ENCODE assay signal across 16 cellular contexts in genomic region chr18:59268127-59268721, GRCh38. TPM values are rescaled to one million over a fixed set of nuclear protein-coding genes. Genes with fewer than 3 reads are reported as not detected.
DNase-seq lines count a peak whose midpoint lies in the region; ATAC-seq, FAIRE-seq and TF ChIP-seq lines count a peak whose summit lies in the region.
"Had no signal": no experiment of that assay in that cellular context is flagged by ENCODE, and none has a peak within 500 bp of the region (broad histone marks: within the 10 kb centered on the region; RNA-seq: fewer than 3 reads in every experiment).

No MANE protein-coding gene starts in this region.

- no peak overlapping the region for H3K27ac Mint-ChIP-seq in activated T-helper 17 cell treated with anti-CD3 and anti-CD28 coated beads, Interleukin-2, amount 50 U/mL, for 72 hours
- H3K27ac Mint-ChIP-seq in mesothelial cell of epicardium (no peak overlapping the region), chondrocyte (ENCODE audit: unreplicated experiment) (no peak overlapping the region)
- H3K27ac Mint-ChIP-seq: dendritic cell treated with granulocyte-macrophage colony-stimulating factor and Interleukin-4, amounts not matched to agents 40 ng/mL and 50 ng/mL, for 4 days had no signal

- H3K4me3 ChIP-seq in HepG2 (replicated peaks in 1 of 3; ENCODE audit: insufficient read depth in 1 of 3, low read depth in 2 of 3, low read length in 3 of 3), result peak overlapping the region in 1 of 3 experiments; percentile 70; a peak in 1 of 6 replicates
- H3K4me3 ChIP-seq in right lobe of liver, result no peak overlapping the region
- H3K4me3 ChIP-seq in testis, result peak overlapping the region in 1 of 2 donors; percentile 14
- H3K4me3 ChIP-seq: prostate gland had no signal

- H3K36me3 ChIP-seq in HepG2 (replicated peaks in 1 of 2; ENCODE audit: control insufficient read depth in 1 of 2, insufficient read depth in 2 of 2, low read length in 2 of 2) (no peaks in the 10 kb centered on the region), right lobe of liver (no peaks in the 10 kb centered on the region), testis (ENCODE audit: low read depth, missing control alignments) (no peaks in the 10 kb centered on the region)
- H3K36me3 ChIP-seq: prostate gland had no signal

- H3K27ac ChIP-seq in HepG2 (ENCODE audit: extremely low read length, insufficient read depth, low read length) (no peak overlapping the region), right lobe of liver (no peak overlapping the region), testis (no peak overlapping the region)
- H3K27ac ChIP-seq: prostate gland, VCaP had no signal

- ATAC-seq in HepG2, result no peak
- no peak for ATAC-seq in right lobe of liver
- no peak for ATAC-seq in activated T-helper 17 cell treated with anti-CD3 and anti-CD28 coated beads, Interleukin-2, amount 50 U/mL, for 72 hours (replicated peaks)
- ATAC-seq in GM19395 (IDR thresholded peaks at IDR 0.05; ENCODE audit: unreplicated experiment), result no peak

- peaks cover 5% of the 10 kb centered on the region for H3K36me3 Mint-ChIP-seq in activated T-helper 17 cell treated with anti-CD3 and anti-CD28 coated beads, Interleukin-2, amount 50 U/mL, for 72 hours (ENCODE audit: low read depth)
- no peaks in the 10 kb centered on the region for H3K36me3 Mint-ChIP-seq in mesothelial cell of epicardium
- peaks cover 1% of the 10 kb centered on the region for H3K36me3 Mint-ChIP-seq in chondrocyte (ENCODE audit: low read depth)

- in situ Hi-C loops in HepG2 (cut with HindIII; ENCODE audit: extremely low pct_ligation_motif_present, low pct_unique_long_range_greater_than_20kb), result loop anchor here (10.0 kb wide), 1 partner anchor 183 kb away; no protein-coding TSS in a partner anchor

- no peaks in the 10 kb centered on the region for H3K79me2 ChIP-seq in HepG2 (ENCODE audit: insufficient read depth, low read length)

- H3K4me2 ChIP-seq in HepG2 (ENCODE audit: low read depth, low read length), result peak overlapping the region; percentile 75

- no peak overlapping the region for H2AFZ ChIP-seq in HepG2 (ENCODE audit: low read length)

- no peak for FAIRE-seq in HepG2 (lab: Jason Lieb, UNC)
- FAIRE-seq: GM19239 had no signal

- H3K4me1 ChIP-seq in HepG2 (ENCODE audit: insufficient read depth, low read length) (no peaks in the 10 kb centered on the region), right lobe of liver (peaks cover 0 to 13% (median under 1%) of the 10 kb centered on the region in 4 donors), testis (peaks cover 7% of the 10 kb centered on the region)
- H3K4me1 ChIP-seq: prostate gland had no signal

- POLR2A ChIA-PET in HepG2 (lab: Yijun Ruan, JAX), result no interaction called here

- peaks cover 59% of the 10 kb centered on the region for H3K27me3 Mint-ChIP-seq in activated T-helper 17 cell treated with anti-CD3 and anti-CD28 coated beads, Interleukin-2, amount 50 U/mL, for 72 hours
- H3K27me3 Mint-ChIP-seq in mesothelial cell of epicardium (ENCODE audit: low read depth) (peaks cover 92% of the 10 kb centered on the region), chondrocyte (ENCODE audit: low read depth) (peaks cover 85% of the 10 kb centered on the region)

- DNase-seq in HepG2 (ENCODE audit: low spot score) (no peak), right lobe of liver (no peak), mesothelial cell of epicardium (ENCODE audit: low spot score in 2 of 2, unreplicated experiment in 2 of 2) (no peak), testis (no peak), chondrocyte (ENCODE audit: low spot score) (no peak), DMS 273 (lab: John Stamatoyannopoulos, UW; ENCODE audit: unreplicated experiment) (no peak)
- DNase-seq: activated T-cell treated with anti-CD3 and anti-CD28 coated beads for 4 hours, AML-193, SIG-M5 had no signal

- peaks cover 14% of the 10 kb centered on the region for H3K4me1 Mint-ChIP-seq in activated T-helper 17 cell treated with anti-CD3 and anti-CD28 coated beads, Interleukin-2, amount 50 U/mL, for 72 hours
- peaks cover 19% of the 10 kb centered on the region for H3K4me1 Mint-ChIP-seq in mesothelial cell of epicardium
- peaks cover 23% of the 10 kb centered on the region for H3K4me1 Mint-ChIP-seq in chondrocyte (ENCODE audit: low read depth)

- BruUV-seq in HepG2 (replicated peaks; lab: Mats Ljungman, UMichigan), result no TSS peak

- TF ChIP-seq POLR2A in HepG2 (IDR thresholded peaks at IDR 0.05; ENCODE audit: insufficient read depth in 1 of 2, low read depth in 2 of 2, low read length in 2 of 2) (no peak), right lobe of liver (IDR thresholded peaks at IDR 0.05) (no peak), testis (IDR thresholded peaks at IDR 0.05) (no peak)

- no peak for TF ChIP-seq CTCF in HepG2 (CRISPR knock-in tag; IDR thresholded peaks at IDR 0.05)
- no peak for TF ChIP-seq CTCF in right lobe of liver (IDR thresholded peaks at IDR 0.05)
- TF ChIP-seq CTCF in mesothelial cell of epicardium (IDR thresholded peaks at IDR 0.05; ENCODE audit: unreplicated experiment), result no peak
- no peak for TF ChIP-seq CTCF in testis (IDR thresholded peaks at IDR 0.05)
- TF ChIP-seq CTCF in chondrocyte (IDR thresholded peaks at IDR 0.05), result no peak

- no peaks in the 10 kb centered on the region for H4K20me1 ChIP-seq in HepG2 (ENCODE audit: insufficient read depth, low read length)

- no peaks in the 10 kb centered on the region for H3K9me3 Mint-ChIP-seq in activated T-helper 17 cell treated with anti-CD3 and anti-CD28 coated beads, Interleukin-2, amount 50 U/mL, for 72 hours
- H3K9me3 Mint-ChIP-seq in mesothelial cell of epicardium, result no peaks in the 10 kb centered on the region
- no peaks in the 10 kb centered on the region for H3K9me3 Mint-ChIP-seq in chondrocyte (ENCODE audit: low read depth)
- H3K9me3 Mint-ChIP-seq: dendritic cell treated with granulocyte-macrophage colony-stimulating factor and Interleukin-4, amounts not matched to agents 40 ng/mL and 50 ng/mL, for 4 days had no signal

- intact Hi-C loops in HepG2 (cut with micrococcal nuclease; ENCODE audit: unreplicated experiment) (loop anchor here (2.0 kb wide), 1 partner anchor 19 kb away; no protein-coding TSS in a partner anchor), right lobe of liver (cut with DNase I) (no loop called here), testis (cut with DNase I; ENCODE audit: low total_unique reads) (no loop called here)

- H3K27me3 ChIP-seq in HepG2 (ENCODE audit: control insufficient read depth in 1 of 2, insufficient read depth in 2 of 2, low read length in 2 of 2) (peaks cover 9 to 74% of the 10 kb centered on the region in 2 experiments), right lobe of liver (peaks cover 20 to 82% of the 10 kb centered on the region in 2 donors), testis (peaks cover 4% of the 10 kb centered on the region)

- no peak overlapping the region for H3K9ac ChIP-seq in HepG2 (ENCODE audit: insufficient read depth, low read depth, low read length)

- H3K4me3 Mint-ChIP-seq in activated T-helper 17 cell treated with anti-CD3 and anti-CD28 coated beads, Interleukin-2, amount 50 U/mL, for 72 hours, result peak overlapping the region; percentile 29
- H3K4me3 Mint-ChIP-seq in mesothelial cell of epicardium, result peak overlapping the region; percentile 47
- H3K4me3 Mint-ChIP-seq in chondrocyte (ENCODE audit: unreplicated experiment), result no peak overlapping the region

- CTCF ChIA-PET in HepG2 (lab: Yijun Ruan, JAX; ENCODE audit: low intra/inter-chr PET ratio, low total read pairs), result interaction anchor here (2.0 kb wide), 1 partner anchor 19 kb away, joined by 10 read pairs; no protein-coding TSS in a partner anchor

- 62% methylated on average over 19 of the region's 28 CpGs for WGBS in HepG2 (ENCODE audit: low lambda C conversion rate)
- WGBS in right lobe of liver (ENCODE audit: insufficient coverage, low coverage, low lambda C conversion rate, missing lambda C conversion rate), result 7% methylated on average over 22 of the region's 28 CpGs
- 5% methylated on average over 14 to 28 of the region's 28 CpGs for WGBS in testis, 2 donors

- H3K9me3 ChIP-seq in HepG2 (ENCODE audit: low read length), result no peaks in the 10 kb centered on the region
- H3K9me3 ChIP-seq in right lobe of liver, result no peaks in the 10 kb centered on the region
- H3K9me3 ChIP-seq in testis, result no peaks in the 10 kb centered on the region
- H3K9me3 ChIP-seq: prostate gland had no signal

- TF ChIP-seq EP300 in HepG2 (IDR thresholded peaks at IDR 0.05; ENCODE audit: low read depth in 2 of 2, low read length in 2 of 2), result no peak
- no peak for TF ChIP-seq EP300 in HepG2 (CRISPR knock-in tag; IDR thresholded peaks at IDR 0.05; ENCODE audit: borderline replicate concordance)

- no peak for TF ChIP-seq RAD21 in HepG2 (CRISPR knock-in tag; IDR thresholded peaks at IDR 0.05)

RNA-seq across cellular contexts. Expression of gene RAX, which starts 5.0 kb away (rescaled TPM):
- total RNA-seq in HepG2 (2016; rRNA removed; fragmentation: Illumina TruSeq; extraction: Trizol), result not detected in 2 replicates
- total RNA-seq in HepG2 (2016; cell fraction: cytosol; rRNA removed; fragmentation: Illumina TruSeq; extraction: Trizol; ENCODE audit: low read depth), result not detected in 2 replicates
- total RNA-seq in HepG2 (2016; cell fraction: insoluble cytoplasmic fraction; rRNA removed; fragmentation: Illumina TruSeq; extraction: Trizol), result not detected in 2 replicates
- not detected in 2 replicates for total RNA-seq in HepG2 (2016; cell fraction: membrane; rRNA removed; fragmentation: Illumina TruSeq; extraction: Trizol)
- total RNA-seq in HepG2 (2016; cell fraction: nucleus; rRNA removed; fragmentation: Illumina TruSeq; extraction: Trizol), result not detected in 2 replicates
- not detected in 2 replicates for polyA plus RNA-seq in HepG2 (2011; rRNA removed)
- not detected in 2 replicates for polyA plus RNA-seq in HepG2 (2011; cell fraction: cytosol; rRNA removed)
- polyA plus RNA-seq in HepG2 (2011; cell fraction: nucleus; rRNA removed), result not detected in 2 replicates
- not detected in 2 replicates for polyA plus RNA-seq in HepG2 (2012)
- polyA plus RNA-seq in HepG2 (2016; cell fraction: cytosol; fragmentation: Illumina TruSeq; extraction: Trizol; ENCODE audit: low read depth), result not detected in 2 replicates
- polyA plus RNA-seq in HepG2 (2016; cell fraction: insoluble cytoplasmic fraction; fragmentation: Illumina TruSeq; extraction: Trizol; ENCODE audit: low read depth), result not detected in 2 replicates
- not detected in 2 replicates for polyA plus RNA-seq in HepG2 (2016; cell fraction: membrane; fragmentation: Illumina TruSeq; extraction: Trizol; ENCODE audit: low read depth)
- not detected in 2 replicates for polyA plus RNA-seq in HepG2 (2016; cell fraction: nucleus; fragmentation: Illumina TruSeq; extraction: Trizol; ENCODE audit: insufficient read depth, low read depth)
- not detected in 2 replicates for polyA minus RNA-seq in HepG2 (2011; rRNA and poly(A)+ RNA removed; ENCODE audit: low replicate concordance)
- not detected in 2 replicates for polyA minus RNA-seq in HepG2 (2011; cell fraction: cytosol; rRNA and poly(A)+ RNA removed)
- polyA minus RNA-seq in HepG2 (2011; cell fraction: nucleus; rRNA and poly(A)+ RNA removed), result not detected in 2 replicates
- total RNA-seq in right lobe of liver, result not detected
- total RNA-seq in activated T-helper 17 cell treated with anti-CD3 and anti-CD28 coated beads, Interleukin-2, amount 50 U/mL, for 72 hours, result under 1 TPM in 1 of 2 donors, not detected in 1; 0.24 TPM
- not detected in 3 replicates for total RNA-seq in mesothelial cell of epicardium
- total RNA-seq in testis, result not detected
- not detected for polyA plus RNA-seq in testis (ENCODE audit: insufficient read depth, low read depth, low replicate concordance)
- total RNA-seq in chondrocyte, result not detected in 3 replicates
- total RNA-seq: urinary bladder had no signal
- polyA plus RNA-seq: urinary bladder had no signal

RNA-seq across cellular contexts. Expression of gene GRP, which starts 48.3 kb away (rescaled TPM):
- total RNA-seq in HepG2 (2016; rRNA removed; fragmentation: Illumina TruSeq; extraction: Trizol) (not detected in 2 replicates), right lobe of liver (not detected), mesothelial cell of epicardium (not detected in 3 replicates), testis (1 to 10 TPM in 1 of 2 donors, under 1 TPM in 1; 0.37 to 2.9 TPM), chondrocyte (not detected in 3 replicates)
- total RNA-seq in HepG2 (2016; cell fraction: cytosol; rRNA removed; fragmentation: Illumina TruSeq; extraction: Trizol; ENCODE audit: low read depth), result not detected in 2 replicates
- total RNA-seq in HepG2 (2016; cell fraction: insoluble cytoplasmic fraction; rRNA removed; fragmentation: Illumina TruSeq; extraction: Trizol), result not detected in 2 replicates
- total RNA-seq in HepG2 (2016; cell fraction: membrane; rRNA removed; fragmentation: Illumina TruSeq; extraction: Trizol), result not detected in 2 replicates
- total RNA-seq in HepG2 (2016; cell fraction: nucleus; rRNA removed; fragmentation: Illumina TruSeq; extraction: Trizol), result not detected in 2 replicates
- polyA plus RNA-seq in HepG2 (2011; rRNA removed) (not detected in 2 replicates), testis (ENCODE audit: insufficient read depth, low read depth, low replicate concordance) (3.0 TPM)
- not detected in 2 replicates for polyA plus RNA-seq in HepG2 (2011; cell fraction: cytosol; rRNA removed)
- polyA plus RNA-seq in HepG2 (2011; cell fraction: nucleus; rRNA removed), result not detected in 2 replicates
- polyA plus RNA-seq in HepG2 (2012), result not detected in 2 replicates
- not detected in 2 replicates for polyA plus RNA-seq in HepG2 (2016; cell fraction: cytosol; fragmentation: Illumina TruSeq; extraction: Trizol; ENCODE audit: low read depth)
- polyA plus RNA-seq in HepG2 (2016; cell fraction: insoluble cytoplasmic fraction; fragmentation: Illumina TruSeq; extraction: Trizol; ENCODE audit: low read depth), result not detected in 2 replicates
- polyA plus RNA-seq in HepG2 (2016; cell fraction: membrane; fragmentation: Illumina TruSeq; extraction: Trizol; ENCODE audit: low read depth), result not detected in 2 replicates
- polyA plus RNA-seq in HepG2 (2016; cell fraction: nucleus; fragmentation: Illumina TruSeq; extraction: Trizol; ENCODE audit: insufficient read depth, low read depth), result not detected in 2 replicates
- not detected in 2 replicates for polyA minus RNA-seq in HepG2 (2011; rRNA and poly(A)+ RNA removed; ENCODE audit: low replicate concordance)
- polyA minus RNA-seq in HepG2 (2011; cell fraction: cytosol; rRNA and poly(A)+ RNA removed), result not detected in 2 replicates
- not detected in 2 replicates for polyA minus RNA-seq in HepG2 (2011; cell fraction: nucleus; rRNA and poly(A)+ RNA removed)
- total RNA-seq in activated T-helper 17 cell treated with anti-CD3 and anti-CD28 coated beads, Interleukin-2, amount 50 U/mL, for 72 hours, result not detected
- total RNA-seq: urinary bladder had no signal
- polyA plus RNA-seq: urinary bladder had no signal

RNA-seq across cellular contexts. Expression of gene CPLX4, which starts 50.2 kb away (rescaled TPM):
- total RNA-seq in HepG2 (2016; rRNA removed; fragmentation: Illumina TruSeq; extraction: Trizol) (not detected in 2 replicates), right lobe of liver (under 1 TPM in 1 of 6 experiments, not detected in 5; 0.10 TPM), mesothelial cell of epicardium (not detected in 3 replicates), testis (under 1 TPM; 0.31 to 0.55 TPM), chondrocyte (not detected in 3 replicates)
- not detected in 2 replicates for total RNA-seq in HepG2 (2016; cell fraction: cytosol; rRNA removed; fragmentation: Illumina TruSeq; extraction: Trizol; ENCODE audit: low read depth)
- total RNA-seq in HepG2 (2016; cell fraction: insoluble cytoplasmic fraction; rRNA removed; fragmentation: Illumina TruSeq; extraction: Trizol), result not detected in 2 replicates
- total RNA-seq in HepG2 (2016; cell fraction: membrane; rRNA removed; fragmentation: Illumina TruSeq; extraction: Trizol), result not detected in 2 replicates
- not detected in 2 replicates for total RNA-seq in HepG2 (2016; cell fraction: nucleus; rRNA removed; fragmentation: Illumina TruSeq; extraction: Trizol)
- polyA plus RNA-seq in HepG2 (2011; rRNA removed) (not detected in 2 replicates), testis (ENCODE audit: insufficient read depth, low read depth, low replicate concordance) (0.26 TPM)
- polyA plus RNA-seq in HepG2 (2011; cell fraction: cytosol; rRNA removed), result not detected in 2 replicates
- polyA plus RNA-seq in HepG2 (2011; cell fraction: nucleus; rRNA removed), result not detected in 2 replicates
- polyA plus RNA-seq in HepG2 (2012), result 0.08 TPM in 1 of 2 replicates, not detected in the other
- polyA plus RNA-seq in HepG2 (2016; cell fraction: cytosol; fragmentation: Illumina TruSeq; extraction: Trizol; ENCODE audit: low read depth), result not detected in 2 replicates
- not detected in 2 replicates for polyA plus RNA-seq in HepG2 (2016; cell fraction: insoluble cytoplasmic fraction; fragmentation: Illumina TruSeq; extraction: Trizol; ENCODE audit: low read depth)
- polyA plus RNA-seq in HepG2 (2016; cell fraction: membrane; fragmentation: Illumina TruSeq; extraction: Trizol; ENCODE audit: low read depth), result not detected in 2 replicates
- not detected in 2 replicates for polyA plus RNA-seq in HepG2 (2016; cell fraction: nucleus; fragmentation: Illumina TruSeq; extraction: Trizol; ENCODE audit: insufficient read depth, low read depth)
- polyA minus RNA-seq in HepG2 (2011; rRNA and poly(A)+ RNA removed; ENCODE audit: low replicate concordance), result not detected in 2 replicates
- polyA minus RNA-seq in HepG2 (2011; cell fraction: cytosol; rRNA and poly(A)+ RNA removed), result not detected in 2 replicates
- not detected in 2 replicates for polyA minus RNA-seq in HepG2 (2011; cell fraction: nucleus; rRNA and poly(A)+ RNA removed)
- not detected for total RNA-seq in activated T-helper 17 cell treated with anti-CD3 and anti-CD28 coated beads, Interleukin-2, amount 50 U/mL, for 72 hours
- total RNA-seq: prostate gland, urinary bladder had no signal
- polyA plus RNA-seq: urinary bladder had no signal
